In genomic region chr18:43079422-43079821, GRCh38 we compare ENCODE assay signal across 28 cellular contexts. TPM values are rescaled to one million over a fixed set of nuclear protein-coding genes. Genes with fewer than 3 reads are reported as not detected.
"Had no signal": no experiment of that assay in that cellular context is flagged by ENCODE, and none has a peak within 500 bp of the region (broad histone marks: within the 10 kb centered on the region; RNA-seq: fewer than 3 reads in every experiment).

No MANE protein-coding gene starts in this region.

- H3K27ac Mint-ChIP-seq: naive thymus-derived CD4-positive, alpha-beta T cell; nephron progenitor cell had no signal

- H3K36me3 Mint-ChIP-seq: naive thymus-derived CD4-positive, alpha-beta T cell had no signal

- H3K4me3 ChIP-seq: dorsolateral prefrontal cortex, heart left ventricle, lung, right atrium auricular region, sigmoid colon, skin epidermis, stomach, thoracic aorta, transverse colon had no signal

- H3K27ac ChIP-seq: heart left ventricle, right atrium auricular region, sigmoid colon, skin epidermis, stomach, thoracic aorta, transverse colon had no signal

- H3K4me1 Mint-ChIP-seq: naive thymus-derived CD4-positive, alpha-beta T cell; nephron progenitor cell had no signal

- H3K4me1 ChIP-seq: heart left ventricle, right atrium auricular region, sigmoid colon, stomach, transverse colon had no signal

- H3K9me3 Mint-ChIP-seq: nephron progenitor cell had no signal

- H3K36me3 ChIP-seq: heart left ventricle, right atrium auricular region, sigmoid colon, stomach, thoracic aorta, transverse colon had no signal

- H3K27me3 ChIP-seq: right atrium auricular region, sigmoid colon, stomach, transverse colon had no signal

- ATAC-seq: heart left ventricle; left colon; left ventricle myocardium superior; naive thymus-derived CD4-positive, alpha-beta T cell had no signal

- H3K4me3 Mint-ChIP-seq: naive thymus-derived CD4-positive, alpha-beta T cell; nephron progenitor cell had no signal

- DNase-seq: cortex of kidney; dorsolateral prefrontal cortex; effector CD8-positive, alpha-beta T cell; foreskin melanocyte; heart left ventricle; hippocampal formation; left colon; left ventricle myocardium superior; naive thymus-derived CD4-positive, alpha-beta T cell; nephron progenitor cell; posterior cingulate gyrus; sigmoid colon; stimulated activated CD4-positive, alpha-beta T cell treated with anti-CD3 and anti-CD28 coated beads, Interleukin-2, amount 100 ng/mL, for 24 hours; stimulated activated CD4-positive, alpha-beta T cell treated with anti-CD3 and anti-CD28 coated beads, Interleukin-4, amount 100 ng/mL, for 4 hours; stimulated activated naive CD4-positive, alpha-beta T cell; stomach; transverse colon had no signal

- H3K9me3 ChIP-seq: sigmoid colon, stomach, thoracic aorta, transverse colon had no signal

RNA-seq across cellular contexts. Expression of gene RIT2, which starts 36.1 kb away (rescaled TPM):
- total RNA-seq: heart left ventricle; kidney epithelial cell; left colon; left ventricle myocardium superior; lung; mesenteric fat pad; mononuclear cell; naive thymus-derived CD4-positive, alpha-beta T cell; osteocyte; pulmonary artery endothelial cell; right atrium auricular region; stomach; thoracic aorta; transverse colon; ureter had no signal
- polyA plus RNA-seq: esophagus; heart left ventricle; lung; naive thymus-derived CD4-positive, alpha-beta T cell; stomach had no signal
